8 cellular contexts compared by ENCODE assay signal in the genomic region with DNA sequence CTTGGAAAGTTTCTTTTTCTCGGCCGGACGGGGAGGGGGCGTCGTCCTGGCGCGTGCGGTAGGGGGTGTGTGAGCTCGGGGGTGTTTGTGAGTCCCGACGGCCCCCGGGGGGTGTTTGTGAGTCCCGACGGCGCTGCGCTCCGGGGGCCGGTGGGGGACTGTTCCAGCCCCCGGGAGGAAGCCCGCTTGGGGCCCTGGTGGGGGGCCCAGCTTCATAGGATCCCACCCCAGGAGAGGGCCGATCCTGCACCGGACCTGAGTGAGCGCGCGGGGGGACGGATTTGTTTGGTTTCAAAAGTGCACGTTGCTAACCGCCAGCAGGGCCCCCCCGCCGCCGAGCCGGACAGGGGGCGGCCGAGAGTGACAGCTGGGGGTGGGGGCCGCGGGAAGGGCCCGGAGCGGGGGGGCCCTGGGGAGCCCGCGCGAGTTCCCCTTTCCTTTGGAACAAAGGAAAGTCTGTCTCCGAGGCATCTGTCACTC. TPM values are rescaled to one million over a fixed set of nuclear protein-coding genes. Genes with fewer than 3 reads are reported as not detected.
DNase-seq lines count a peak whose midpoint lies in the region; ATAC-seq and TF ChIP-seq lines count a peak whose summit lies in the region.

No MANE protein-coding gene starts in this region.

- H3K4me3 ChIP-seq in BJ (ENCODE audit: low read depth, low read length) (peak overlapping the region; percentile 85), lower lobe of right lung (peak overlapping the region; percentile 82)

- H3K9me3 ChIP-seq in lower lobe of right lung, result no peaks in the 10 kb centered on the region

- peak in 2 of 4 experiments; percentile 0 to 2 for ATAC-seq in T-cell (replicated peaks in 1 of 4)
- ATAC-seq in lower lobe of right lung, result peak; percentile 33 to 39
- no peak for ATAC-seq in omental fat pad (ENCODE audit: low FRiP score)

- H3K36me3 ChIP-seq in BJ (ENCODE audit: control insufficient read depth, insufficient read depth, low read length) (peaks cover 3% of the 10 kb centered on the region), lower lobe of right lung (peaks cover 6% of the 10 kb centered on the region)

- H3K9me3 Mint-ChIP-seq in HFFc6 (no peaks in the 10 kb centered on the region), T-cell (no peaks in the 10 kb centered on the region)
- no peaks in the 10 kb centered on the region for H3K9me3 Mint-ChIP-seq in dendritic cell treated with granulocyte-macrophage colony-stimulating factor and Interleukin-4, amounts not matched to agents 40 ng/mL and 50 ng/mL, for 4 days
- no peaks in the 10 kb centered on the region for H3K9me3 Mint-ChIP-seq in stimulated activated naive CD8-positive, alpha-beta T cell treated with anti-CD3 and anti-CD28 coated beads, Interleukin-15, Interleukin-2, amounts not matched to agents 100 ng/mL and 50 ng/mL, for 24 hours

- no peaks in the 10 kb centered on the region for H3K36me3 Mint-ChIP-seq in HFFc6 (ENCODE audit: low read depth)
- H3K36me3 Mint-ChIP-seq in T-cell, result no peaks in the 10 kb centered on the region
- H3K36me3 Mint-ChIP-seq in dendritic cell treated with granulocyte-macrophage colony-stimulating factor and Interleukin-4, amounts not matched to agents 40 ng/mL and 50 ng/mL, for 4 days (ENCODE audit: low read depth), result peaks cover 12% of the 10 kb centered on the region
- H3K36me3 Mint-ChIP-seq in stimulated activated naive CD8-positive, alpha-beta T cell treated with anti-CD3 and anti-CD28 coated beads, Interleukin-15, Interleukin-2, amounts not matched to agents 100 ng/mL and 50 ng/mL, for 24 hours (ENCODE audit: low read depth), result peaks cover 23% of the 10 kb centered on the region

- CTCF ChIA-PET in BJ (lab: Yijun Ruan, JAX) (interaction anchor here (1.1 to 2.1 kb wide), 5 partner anchors 17 to 346 kb away, joined by 3 to 7 read pairs (median 4); no protein-coding TSS in a partner anchor), T-cell (lab: Charles Lee) (interaction anchor here in 1 of 2 donors (1.0 to 1.6 kb wide), 4 partner anchors 21 to 39 kb away, joined by 4 to 9 read pairs (median 6); partner anchors contain the start of gene RAB5IF)

- H3K27ac ChIP-seq in lower lobe of right lung, result peak overlapping the region; percentile 93

- H3K4me3 Mint-ChIP-seq in HFFc6, result peak overlapping the region; percentile 62
- peak overlapping the region; percentile 85 to 89 (median 89) for H3K4me3 Mint-ChIP-seq in T-cell
- peak overlapping the region; percentile 78 for H3K4me3 Mint-ChIP-seq in dendritic cell treated with granulocyte-macrophage colony-stimulating factor and Interleukin-4, amounts not matched to agents 40 ng/mL and 50 ng/mL, for 4 days
- H3K4me3 Mint-ChIP-seq in stimulated activated naive CD8-positive, alpha-beta T cell treated with anti-CD3 and anti-CD28 coated beads, Interleukin-15, Interleukin-2, amounts not matched to agents 100 ng/mL and 50 ng/mL, for 24 hours, result peak overlapping the region; percentile 98

- H3K27me3 ChIP-seq in BJ (ENCODE audit: control insufficient read depth, insufficient read depth, low read length), result no peaks in the 10 kb centered on the region
- H3K27me3 ChIP-seq in lower lobe of right lung (ENCODE audit: low read depth), result no peaks in the 10 kb centered on the region

- POLR2A ChIA-PET in BJ (lab: Charles Lee) (no interaction called here), T-cell (lab: Charles Lee) (interaction anchor here (0.6 to 1.1 kb wide), 5 partner anchors 14 to 350 kb away, joined by 3 to 7 read pairs (median 4); no protein-coding TSS in a partner anchor)

- TF ChIP-seq CTCF in BJ (IDR thresholded peaks at IDR 0.05; ENCODE audit: insufficient read depth, low read depth, low read length) (no peak), HFFc6 (IDR thresholded peaks at IDR 0.05) (peak; percentile 25; the same call in 1 of the 2 replicates), lower lobe of right lung (IDR thresholded peaks at IDR 0.05) (no peak), omental fat pad (IDR thresholded peaks at IDR 0.05) (no peak)

- H3K27me3 Mint-ChIP-seq in HFFc6 (ENCODE audit: insufficient read depth) (peaks cover 6% of the 10 kb centered on the region), T-cell (no peaks in the 10 kb centered on the region)
- peaks cover 4% of the 10 kb centered on the region for H3K27me3 Mint-ChIP-seq in dendritic cell treated with granulocyte-macrophage colony-stimulating factor and Interleukin-4, amounts not matched to agents 40 ng/mL and 50 ng/mL, for 4 days
- no peaks in the 10 kb centered on the region for H3K27me3 Mint-ChIP-seq in stimulated activated naive CD8-positive, alpha-beta T cell treated with anti-CD3 and anti-CD28 coated beads, Interleukin-15, Interleukin-2, amounts not matched to agents 100 ng/mL and 50 ng/mL, for 24 hours

- H3K4me1 Mint-ChIP-seq in HFFc6 (ENCODE audit: low read depth) (peaks cover 35% of the 10 kb centered on the region), T-cell (peaks cover 35 to 41% (median 38%) of the 10 kb centered on the region in 3 donors)
- peaks cover 33% of the 10 kb centered on the region for H3K4me1 Mint-ChIP-seq in dendritic cell treated with granulocyte-macrophage colony-stimulating factor and Interleukin-4, amounts not matched to agents 40 ng/mL and 50 ng/mL, for 4 days (ENCODE audit: low read depth)
- peaks cover 45% of the 10 kb centered on the region for H3K4me1 Mint-ChIP-seq in stimulated activated naive CD8-positive, alpha-beta T cell treated with anti-CD3 and anti-CD28 coated beads, Interleukin-15, Interleukin-2, amounts not matched to agents 100 ng/mL and 50 ng/mL, for 24 hours (ENCODE audit: low read depth)

- no peak overlapping the region for H3K27ac Mint-ChIP-seq in HFFc6
- H3K27ac Mint-ChIP-seq in T-cell, result peak overlapping the region; percentile 16 to 61
- H3K27ac Mint-ChIP-seq in dendritic cell treated with granulocyte-macrophage colony-stimulating factor and Interleukin-4, amounts not matched to agents 40 ng/mL and 50 ng/mL, for 4 days, result peak overlapping the region; percentile 70
- H3K27ac Mint-ChIP-seq in stimulated activated naive CD8-positive, alpha-beta T cell treated with anti-CD3 and anti-CD28 coated beads, Interleukin-15, Interleukin-2, amounts not matched to agents 100 ng/mL and 50 ng/mL, for 24 hours, result peak overlapping the region; percentile 58

- intact Hi-C loops in dendritic cell treated with granulocyte-macrophage colony-stimulating factor and Interleukin-4, amounts not matched to agents 40 ng/mL and 50 ng/mL, for 4 days (cut with micrococcal nuclease), result loop anchor here (2.0 to 5.0 kb wide), 2 partner anchors 21 to 33 kb away; partner anchors contain the start of gene RAB5IF
- intact Hi-C loops in lower lobe of right lung (cut with DNase I), result no loop called here

- DNase-seq in BJ (ENCODE audit: low read depth) (no peak), HFFc6 (no peak), T-cell (peak in 18 of 34 experiments; percentile 13 to 50 (median 26)), lower lobe of right lung (peak; percentile 68), NCI-H510A treated with DMSO at 0.1 percent for 48 hours (lab: John Stamatoyannopoulos, UW) (no peak), omental fat pad (ENCODE audit: low spot score) (no peak)

- peaks cover 29% of the 10 kb centered on the region for H3K4me1 ChIP-seq in lower lobe of right lung

RNA-seq across cellular contexts. Expression of gene TGIF2, which starts 0.4 kb away (rescaled TPM):
- polyA plus RNA-seq in BJ (2011; rRNA removed), result 8.3 and 10.8 TPM in 2 replicates
- polyA minus RNA-seq in BJ (2011; rRNA and poly(A)+ RNA removed), result 9.2 and 15.1 TPM in 2 replicates
- total RNA-seq in HFFc6 (2021; fragmentation: NEBNext Ultra II Directional; extraction: Animal tissue kit (Norgen Biotek cat#: 25700)), result 10 to 100 TPM in 1 of 6 experiments, 1 to 10 TPM in 5; 5.5 to 12.0 (median 7.7) TPM
- 10 to 100 TPM; 31.2 to 39.7 (median 35.6) TPM for total RNA-seq in T-cell
- total RNA-seq in lower lobe of right lung, result 12.4 TPM
- total RNA-seq in omental fat pad, result 10 to 100 TPM; 11.0 to 15.1 (median 12.1) TPM

RNA-seq across cellular contexts. Expression of gene RAB5IF, which starts 31.7 kb away (rescaled TPM):
- polyA plus RNA-seq in BJ (2011; rRNA removed), result 92.4 and 138 TPM in 2 replicates
- 22.7 and 36.8 TPM in 2 replicates for polyA minus RNA-seq in BJ (2011; rRNA and poly(A)+ RNA removed)
- total RNA-seq in HFFc6 (2021; fragmentation: NEBNext Ultra II Directional; extraction: Animal tissue kit (Norgen Biotek cat#: 25700)), result 100 to 1,000 TPM in 3 of 6 experiments, 10 to 100 TPM in 3; 94.5 to 105 (median 100) TPM
- total RNA-seq in T-cell (10 to 100 TPM; 53.6 to 72.2 (median 59.9) TPM), lower lobe of right lung (100.0 TPM), omental fat pad (100 to 1,000 TPM in 2 of 4 donors, 10 to 100 TPM in 2; 66.8 to 117 (median 89.1) TPM)

RNA-seq across cellular contexts. Expression of gene MYL9, which starts 32.5 kb away (rescaled TPM):
- 445 and 673 TPM in 2 replicates for polyA plus RNA-seq in BJ (2011; rRNA removed)
- polyA minus RNA-seq in BJ (2011; rRNA and poly(A)+ RNA removed), result 572 and 608 TPM in 2 replicates
- total RNA-seq in HFFc6 (2021; fragmentation: NEBNext Ultra II Directional; extraction: Animal tissue kit (Norgen Biotek cat#: 25700)), result 1,000 to 10,000 TPM; 1,181 to 1,631 (median 1,227) TPM
- total RNA-seq in T-cell, result 1 to 10 TPM in 4 of 5 donors, not detected in 1; 1.3 to 2.8 (median 1.7) TPM
- total RNA-seq in lower lobe of right lung, result 274 TPM
- total RNA-seq in omental fat pad, result 100 to 1,000 TPM in 2 of 4 donors, 10 to 100 TPM in 2; 57.0 to 145 (median 102) TPM

Comparison
In these comparisons a context has a peak if more than half of its experiments do, and no peak if none do; other contexts are left out.
1. DNase-seq: peak in T-cell (18 of 34) and lower lobe of right lung (single experiment); none in BJ (single experiment), HFFc6 (single experiment), NCI-H510A treated with DMSO at 0.1 percent for 48 hours (single experiment) and omental fat pad (single experiment).
2. RNA of gene MYL9, which starts 32.5 kb away (total RNA-seq): 1,181 to 1,631 TPM in HFFc6, 274 TPM in lower lobe of right lung (single experiment) and 57.0 to 145 TPM in omental fat pad; 1.3 to 2.8 TPM in T-cell; every median in the first group is over 10 times any median in the second.
3. Peak in every context shown above with its lines, with median percentiles within 50 percentile points of each other: H3K4me3 Mint-ChIP-seq.